ENCODE assay signal across 8 cellular contexts in the genomic region with DNA sequence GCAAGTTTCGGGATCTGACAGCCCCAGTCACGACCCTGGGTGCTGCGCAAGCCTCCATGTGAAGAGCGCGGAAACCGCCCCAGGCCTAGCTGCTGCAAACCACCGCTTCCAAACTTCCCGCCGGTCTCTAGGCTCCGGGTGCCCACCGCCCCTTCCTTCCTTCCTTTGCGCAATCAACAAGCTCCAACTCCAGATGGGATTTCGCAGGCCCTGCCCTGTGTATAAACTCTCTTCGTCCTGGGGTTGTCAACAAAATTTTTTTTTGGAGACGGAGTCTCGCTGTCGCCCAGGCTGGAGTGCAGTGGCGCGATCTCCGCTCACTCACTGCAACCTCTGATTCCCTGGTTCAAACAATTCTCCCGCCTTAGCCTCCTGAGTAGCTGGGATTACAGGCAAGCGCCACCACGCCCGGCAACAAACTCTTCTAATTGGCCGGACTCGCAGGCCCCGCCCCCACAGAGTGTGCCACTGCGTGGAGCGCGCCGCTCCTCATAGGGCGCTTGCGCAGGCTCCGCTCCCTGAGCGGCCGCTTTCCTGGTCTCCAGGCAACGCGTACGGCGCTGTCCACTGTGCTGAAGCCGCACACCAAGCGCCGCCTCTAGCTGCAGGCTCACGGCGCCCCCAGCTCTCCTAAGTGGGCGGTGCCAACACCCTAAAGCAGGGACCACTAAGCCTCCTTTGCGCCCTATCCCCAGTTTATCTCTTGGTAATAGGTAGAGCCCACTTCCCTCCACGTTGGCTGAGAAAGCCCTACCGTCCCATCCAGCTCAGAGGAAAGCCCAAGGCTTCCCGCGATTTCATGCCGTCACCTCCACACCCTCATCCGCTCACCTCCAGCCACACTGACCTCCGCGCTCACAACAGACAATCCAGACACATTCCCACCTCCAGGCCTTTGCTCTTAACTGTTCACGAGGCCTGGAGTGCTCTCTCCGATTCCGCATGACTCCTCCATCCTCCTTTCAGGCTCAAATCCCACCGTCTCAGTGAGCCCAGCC. TPM values are rescaled to one million over a fixed set of nuclear protein-coding genes. Genes with fewer than 3 reads are reported as not detected.
A peak's percentile ranks its signal among the peaks of the same experiment; 100 is the strongest.
DNase-seq lines count a peak whose midpoint lies in the region; ATAC-seq and TF ChIP-seq lines count a peak whose summit lies in the region.

No MANE protein-coding gene starts in this region.

- peak overlapping the region; percentile 58 for H3K4me3 ChIP-seq in left ventricle myocardium inferior
- H3K4me3 ChIP-seq in aorta (ENCODE audit: low read length in 2 of 2) = no peak overlapping the region

- H3K27me3 Mint-ChIP-seq in HFFc6 (ENCODE audit: insufficient read depth) = peaks cover 9% of the 10 kb centered on the region; the same call in 1 of the 2 replicates
- H3K27me3 Mint-ChIP-seq in T-helper 2 cell treated with Interferon-gamma antibody and Interleukin-4, amounts not matched to agents 5 μg/mL and 100 μg/mL, for 36 hours (ENCODE audit: low read depth) = peaks cover 4% of the 10 kb centered on the region

- peaks cover 17% of the 10 kb centered on the region for H3K4me1 Mint-ChIP-seq in HFFc6 (ENCODE audit: low read depth)
- H3K4me1 Mint-ChIP-seq in T-helper 2 cell treated with Interferon-gamma antibody and Interleukin-4, amounts not matched to agents 5 μg/mL and 100 μg/mL, for 36 hours (ENCODE audit: low read depth) = peaks cover 11% of the 10 kb centered on the region

- H3K27me3 ChIP-seq in left ventricle myocardium inferior (ENCODE audit: low read depth) (no peaks in the 10 kb centered on the region), aorta (ENCODE audit: control insufficient read depth in 1 of 2, insufficient read depth in 2 of 2, low read length in 1 of 2) (no peaks in the 10 kb centered on the region)

- peak overlapping the region; percentile 64 for H3K4me3 Mint-ChIP-seq in HFFc6
- peak overlapping the region; percentile 81 for H3K4me3 Mint-ChIP-seq in T-helper 2 cell treated with Interferon-gamma antibody and Interleukin-4, amounts not matched to agents 5 μg/mL and 100 μg/mL, for 36 hours

- ATAC-seq in aorta (ENCODE audit: low FRiP score) = peak; percentile 98

- WGBS in aorta, 2 donors = 12 to 13% methylated on average over 56 to 59 of the region's 59 CpGs

- H3K4me1 ChIP-seq in left ventricle myocardium inferior = peaks cover 15% of the 10 kb centered on the region
- H3K4me1 ChIP-seq in aorta (ENCODE audit: control insufficient read depth in 1 of 2, insufficient read depth in 2 of 2, low read length in 2 of 2) = no peaks in the 10 kb centered on the region

- TF ChIP-seq CTCF in HFFc6 (IDR thresholded peaks at IDR 0.05) (no peak), left ventricle myocardium inferior (IDR thresholded peaks at IDR 0.05; ENCODE audit: borderline replicate concordance) (no peak)

- H3K9me3 Mint-ChIP-seq in HFFc6 = no peaks in the 10 kb centered on the region; the same call in 1 of the 2 replicates
- no peaks in the 10 kb centered on the region for H3K9me3 Mint-ChIP-seq in T-helper 2 cell treated with Interferon-gamma antibody and Interleukin-4, amounts not matched to agents 5 μg/mL and 100 μg/mL, for 36 hours

- H3K27ac Mint-ChIP-seq in HFFc6 = peak overlapping the region; percentile 10; the same call in 1 of the 2 replicates
- H3K27ac Mint-ChIP-seq in T-helper 2 cell treated with Interferon-gamma antibody and Interleukin-4, amounts not matched to agents 5 μg/mL and 100 μg/mL, for 36 hours = peak overlapping the region; percentile 53

- intact Hi-C loops in left ventricle myocardium inferior (cut with micrococcal nuclease) = no loop called here
- intact Hi-C loops in aorta (cut with DNase I) = loop anchor here in 1 of 2 donors (5.0 kb wide), 1 partner anchor 113 kb away; no protein-coding TSS in a partner anchor

- H3K36me3 ChIP-seq in left ventricle myocardium inferior = peaks cover 19% of the 10 kb centered on the region
- H3K36me3 ChIP-seq in aorta (ENCODE audit: control insufficient read depth in 1 of 2, insufficient read depth in 2 of 2, low read length in 1 of 2) = peaks cover 0 to 3% of the 10 kb centered on the region in 2 donors

- peak; percentile 98 for DNase-seq in DMS53 (lab: John Stamatoyannopoulos, UW)
- DNase-seq in HFFc6 = peak; percentile 93
- peak; percentile 33 to 74 for DNase-seq in NCI-H187 (lab: John Stamatoyannopoulos, UW)
- DNase-seq in T-helper 2 cell treated with Interferon-gamma antibody and Interleukin-4, amounts not matched to agents 5 μg/mL and 100 μg/mL, for 36 hours (ENCODE audit: low spot score) = peak; percentile 92
- peak; percentile 30 to 92 (median 77) for DNase-seq in amygdala (lab: John Stamatoyannopoulos, UW)
- peak; percentile 93 for DNase-seq in left ventricle myocardium inferior
- DNase-seq in putamen (ENCODE audit: low spot score) = peak; percentile 89
- DNase-seq in aorta = peak; percentile 96

- H3K9me3 ChIP-seq in left ventricle myocardium inferior (replicated peaks) = no peaks in the 10 kb centered on the region
- H3K9me3 ChIP-seq in aorta (ENCODE audit: control insufficient read depth, low read length) = no peaks in the 10 kb centered on the region

- no peak overlapping the region for H3K27ac ChIP-seq in left ventricle myocardium inferior (replicated peaks)
- H3K27ac ChIP-seq in aorta (ENCODE audit: low read depth in 1 of 2, low read length in 2 of 2) = no peak overlapping the region

- peaks cover 15% of the 10 kb centered on the region; the same call in 1 of the 2 replicates for H3K36me3 Mint-ChIP-seq in HFFc6 (ENCODE audit: low read depth)
- peaks cover 14% of the 10 kb centered on the region for H3K36me3 Mint-ChIP-seq in T-helper 2 cell treated with Interferon-gamma antibody and Interleukin-4, amounts not matched to agents 5 μg/mL and 100 μg/mL, for 36 hours (ENCODE audit: low read depth)

RNA-seq across cellular contexts. Expression of a gene that starts 5.5 kb away (rescaled TPM):
- total RNA-seq in HFFc6 (2021; fragmentation: NEBNext Ultra II Directional; extraction: Animal tissue kit (Norgen Biotek cat#: 25700)) = 10 to 100 TPM; 28.6 to 36.8 (median 35.0) TPM
- 30.5 TPM for total RNA-seq in left ventricle myocardium inferior
- 10 to 100 TPM; 25.0 to 31.5 TPM for total RNA-seq in aorta
- polyA plus RNA-seq in aorta = 100 to 1,000 TPM in 1 of 2 donors, 10 to 100 TPM in 1; 54.2 to 243 TPM

RNA-seq across cellular contexts. Expression of a gene that starts 22.2 kb away (rescaled TPM):
- total RNA-seq in HFFc6 (2021; fragmentation: NEBNext Ultra II Directional; extraction: Animal tissue kit (Norgen Biotek cat#: 25700)) = 100 to 1,000 TPM in 1 of 6 experiments, 10 to 100 TPM in 5; 91.5 to 122 (median 99.5) TPM
- total RNA-seq in left ventricle myocardium inferior (156 TPM), aorta (100 to 1,000 TPM; 118 to 160 TPM)
- 10 to 100 TPM; 51.7 to 89.7 TPM for polyA plus RNA-seq in aorta

RNA-seq across cellular contexts. Expression of a gene that starts 41.6 kb away (rescaled TPM):
- total RNA-seq in HFFc6 (2021; fragmentation: NEBNext Ultra II Directional; extraction: Animal tissue kit (Norgen Biotek cat#: 25700)) = 100 to 1,000 TPM; 227 to 298 (median 277) TPM
- total RNA-seq in left ventricle myocardium inferior (106 TPM), aorta (100 to 1,000 TPM; 168 to 190 TPM)
- 100 to 1,000 TPM in 1 of 2 donors, 10 to 100 TPM in 1; 40.2 to 111 TPM for polyA plus RNA-seq in aorta
